Comparison of ENCODE assay signal across 32 cellular contexts in genomic region chr5:132132138-132132537, GRCh38. TPM values are rescaled to one million over a fixed set of nuclear protein-coding genes. Genes with fewer than 3 reads are reported as not detected.
"Had no signal": no experiment of that assay in that cellular context is flagged by ENCODE, and none has a peak within 500 bp of the region (broad histone marks: within the 10 kb centered on the region; RNA-seq: fewer than 3 reads in every experiment).

No MANE protein-coding gene starts in this region.

- H3K27me3 ChIP-seq: brain microvascular endothelial cell, dorsolateral prefrontal cortex, esophagus muscularis mucosa had no signal

- H3K27ac ChIP-seq: brain microvascular endothelial cell, coronary artery, dorsolateral prefrontal cortex, esophagus muscularis mucosa had no signal

- H3K4me3 Mint-ChIP-seq: activated CD4-positive, alpha-beta T cell treated with anti-CD3 and anti-CD28 coated beads for 36 hours; activated CD4-positive, alpha-beta T cell treated with anti-CD3 and anti-CD28 coated beads, Interleukin-2, amount 10 ng/mL, durations not matched to agents 7 days and 5 days; activated CD8-positive, alpha-beta T cell treated with anti-CD3 and anti-CD28 coated beads for 36 hours; activated naive CD8-positive, alpha-beta T cell; activated T-cell treated with anti-CD3 and anti-CD28 coated beads, Interleukin-2, amount 50 U/mL, for 4 hours; activated T-helper 17 cell treated with anti-CD3 and anti-CD28 coated beads, Interleukin-2, amount 50 U/mL, for 72 hours; central memory CD8-positive, alpha-beta T cell; dendritic cell treated with granulocyte-macrophage colony-stimulating factor and Interleukin-4, amounts not matched to agents 40 ng/mL and 50 ng/mL, for 4 days; effector memory CD8-positive, alpha-beta T cell had no signal

- FAIRE-seq: astrocyte, bronchial epithelial cell had no signal

- DNase-seq: activated CD4-positive, alpha-beta T cell treated with anti-CD3 and anti-CD28 coated beads for 36 hours; activated CD4-positive, alpha-beta T cell treated with anti-CD3 and anti-CD28 coated beads, Interleukin-2, amount 10 ng/mL, durations not matched to agents 7 days and 5 days; activated CD4-positive, alpha-beta T cell treated with anti-CD3 and anti-CD28 coated beads, Interleukin-2, amount 50 U/mL, for 48 hours; activated CD4-positive, CD25-positive, alpha-beta regulatory T cell; activated CD4-positive, CD25-positive, alpha-beta regulatory T cell treated with anti-CD3 and anti-CD28 coated beads, Interleukin-2, amount 50 U/mL, for 72 hours; activated CD8-positive, alpha-beta memory T cell treated with anti-CD3 and anti-CD28 coated beads for 24 hours; activated CD8-positive, alpha-beta T cell treated with anti-CD3 and anti-CD28 coated beads for 36 hours; activated effector memory CD4-positive, alpha-beta T cell treated with Interleukin-2 at 50 U/mL for 16 hours; activated gamma-delta T cell treated with Interleukin-2 at 50 U/mL for 16 hours; activated naive CD4-positive, alpha-beta T cell treated with anti-CD3 and anti-CD28 coated beads, Interleukin-2, amount 50 U/mL, for 16 hours; activated naive CD4-positive, alpha-beta T cell treated with Interleukin-2 at 50 U/mL for 16 hours; activated T-cell treated with anti-CD3 and anti-CD28 coated beads, Interleukin-2, amount 50 U/mL, for 4 hours; amniotic stem cell; anterior cingulate cortex; brain microvascular endothelial cell; dorsolateral prefrontal cortex; effector CD4-positive, alpha-beta T cell; effector memory CD8-positive, alpha-beta T cell; erythroblast; foreskin melanocyte; head of caudate nucleus; T-helper 2 cell had no signal

- ATAC-seq: activated CD4-positive, alpha-beta T cell treated with anti-CD3 and anti-CD28 coated beads for 36 hours; activated CD8-positive, alpha-beta T cell treated with anti-CD3 and anti-CD28 coated beads for 36 hours; activated T-cell treated with anti-CD3 and anti-CD28 coated beads, Interleukin-2, amount 50 U/mL, for 4 hours; activated T-helper 17 cell treated with anti-CD3 and anti-CD28 coated beads, Interleukin-2, amount 50 U/mL, for 72 hours; effector memory CD8-positive, alpha-beta T cell had no signal

- H3K4me3 ChIP-seq: coronary artery, dorsolateral prefrontal cortex, esophagus muscularis mucosa had no signal

- H3K36me3 ChIP-seq: brain microvascular endothelial cell, esophagus muscularis mucosa had no signal

- H3K27ac Mint-ChIP-seq: activated CD4-positive, alpha-beta T cell treated with anti-CD3 and anti-CD28 coated beads for 36 hours; activated CD4-positive, alpha-beta T cell treated with anti-CD3 and anti-CD28 coated beads, Interleukin-2, amount 10 ng/mL, durations not matched to agents 7 days and 5 days; activated CD8-positive, alpha-beta T cell treated with anti-CD3 and anti-CD28 coated beads for 36 hours; activated naive CD8-positive, alpha-beta T cell; activated T-helper 17 cell treated with anti-CD3 and anti-CD28 coated beads, Interleukin-2, amount 50 U/mL, for 72 hours; dendritic cell treated with granulocyte-macrophage colony-stimulating factor and Interleukin-4, amounts not matched to agents 40 ng/mL and 50 ng/mL, for 4 days; effector memory CD8-positive, alpha-beta T cell had no signal

- H3K4me1 Mint-ChIP-seq: activated CD4-positive, alpha-beta T cell treated with anti-CD3 and anti-CD28 coated beads, Interleukin-2, amount 10 ng/mL, durations not matched to agents 7 days and 5 days; activated T-helper 17 cell treated with anti-CD3 and anti-CD28 coated beads, Interleukin-2, amount 50 U/mL, for 72 hours had no signal

- H3K4me1 ChIP-seq: esophagus muscularis mucosa had no signal

- H3K27me3 Mint-ChIP-seq: activated T-helper 17 cell treated with anti-CD3 and anti-CD28 coated beads, Interleukin-2, amount 50 U/mL, for 72 hours had no signal

RNA-seq across cellular contexts. Expression of gene CSF2, which starts 58.5 kb away (rescaled TPM):
- total RNA-seq: astrocyte, bronchial epithelial cell, cardiac septum, cerebellum, dorsolateral prefrontal cortex, esophagus muscularis mucosa had no signal
